8 cellular contexts compared by ENCODE assay signal in genomic region chr10:87504667-87505365, GRCh38. TPM values are rescaled to one million over a fixed set of nuclear protein-coding genes. Genes with fewer than 3 reads are reported as not detected.
DNase-seq lines count a peak whose midpoint lies in the region; ATAC-seq and TF ChIP-seq lines count a peak whose summit lies in the region.

Gene MINPP1, plus strand, starts transcription at chr10:87504893. Its CDS starts 23 bp downstream, at chr10:87504916.

- peak; percentile 90 for ATAC-seq in GM21723 (IDR thresholded peaks at IDR 0.05; ENCODE audit: unreplicated experiment)

- H3K79me2 ChIP-seq in neural cell (replicated peaks; ENCODE audit: insufficient read depth, low read length): peaks cover 35% of the 10 kb centered on the region

- TF ChIP-seq RAD21 in neural cell (conservative IDR thresholded peaks at IDR 0.05): no peak

- in situ Hi-C loops in KBM-7 (cut with MboI; ENCODE audit: low pct_unique_long_range_greater_than_20kb, low sequenced_read_pairs): no loop called here

- H3K4me1 ChIP-seq in subcutaneous abdominal adipose tissue (ENCODE audit: control insufficient read depth in 5 of 5, insufficient read depth in 5 of 5, low read length in 5 of 5): peaks cover 0 to 28% (median 24%) of the 10 kb centered on the region in 5 donors

- H3K9me3 ChIP-seq in neural cell (ENCODE audit: low read length) (no peaks in the 10 kb centered on the region), subcutaneous abdominal adipose tissue (ENCODE audit: control insufficient read depth in 5 of 5, low read length in 5 of 5) (no peaks in the 10 kb centered on the region)

- H3K4me3 ChIP-seq in foreskin fibroblast (ENCODE audit: low read depth in 1 of 2, low read length in 2 of 2) (peak within 1 kb of the TSS; percentile 83 to 87), neural cell (ENCODE audit: low read length) (peak within 1 kb of the TSS; percentile 80), subcutaneous abdominal adipose tissue (ENCODE audit: low read depth in 1 of 5, low read length in 5 of 5) (peak within 1 kb of the TSS; percentile 78 to 99 (median 95))

- no peak for TF ChIP-seq CTCF in foreskin fibroblast (IDR thresholded peaks at IDR 0.05; ENCODE audit: low read depth, low read length)
- TF ChIP-seq CTCF in neural cell (IDR thresholded peaks at IDR 0.05; ENCODE audit: poor library complexity, severe bottlenecking): no peak

- H3K9me2 ChIP-seq in neural cell (ENCODE audit: insufficient read depth, low read length): no peaks in the 10 kb centered on the region

- H3K36me3 ChIP-seq in neural cell (ENCODE audit: insufficient read depth, low read length) (no peaks in the 10 kb centered on the region), subcutaneous abdominal adipose tissue (ENCODE audit: control insufficient read depth in 5 of 5, insufficient read depth in 5 of 5, low read length in 5 of 5) (peaks cover 0 to 10% (median 9%) of the 10 kb centered on the region in 5 donors)

- DNase-seq in EL: peak; percentile 91
- peak; percentile 81 for DNase-seq in KBM-7
- peak; percentile 13 for DNase-seq in SHP77 treated with DMSO at 0.1 percent for 48 hours (lab: John Stamatoyannopoulos, UW)
- DNase-seq in activated gamma-delta T cell treated with anti-CD3 and anti-CD28 coated beads, Interleukin-2, amount 50 U/mL, for 16 hours (ENCODE audit: low read depth): peak; percentile 66
- peak; percentile 77 to 94 for DNase-seq in foreskin fibroblast

- H3K27ac ChIP-seq in neural cell (ENCODE audit: low read length): peak within 1 kb of the TSS; percentile 70
- peak within 1 kb of the TSS; percentile 76 for H3K27ac ChIP-seq in subcutaneous abdominal adipose tissue (ENCODE audit: low read depth, low read length)

- H2AFZ ChIP-seq in neural cell (ENCODE audit: low read depth, low read length): peak within 1 kb of the TSS; percentile 67

- H3K27me3 ChIP-seq in neural cell (ENCODE audit: insufficient read depth, low read depth, low read length) (no peaks in the 10 kb centered on the region), subcutaneous abdominal adipose tissue (ENCODE audit: control insufficient read depth in 5 of 5, insufficient read depth in 4 of 5, low read length in 5 of 5) (no peaks in the 10 kb centered on the region)

- peak within 1 kb of the TSS; percentile 84 for H3K4me2 ChIP-seq in neural cell (ENCODE audit: low read length)

- TF ChIP-seq EP300 in neural cell (conservative IDR thresholded peaks at IDR 0.05; ENCODE audit: poor library complexity, severe bottlenecking): no peak

- H3F3A ChIP-seq in neural cell (ENCODE audit: insufficient read depth, low read length, poor library complexity, severe bottlenecking): no peaks in the 10 kb centered on the region

- no peaks in the 10 kb centered on the region for H4K20me1 ChIP-seq in neural cell (ENCODE audit: insufficient read depth)

- H3K9ac ChIP-seq in neural cell (ENCODE audit: low read length): peak within 1 kb of the TSS; percentile 87
- H3K9ac ChIP-seq in subcutaneous abdominal adipose tissue (ENCODE audit: low read length in 5 of 5): peak within 1 kb of the TSS; percentile 57 to 84 (median 82)

TF ChIP-seq in neural cell, 6 proteins besides CTCF, POLR2A, EP300 and RAD21:
- TF ChIP-seq SMC3 (conservative IDR thresholded peaks at IDR 0.05; ENCODE audit: poor library complexity): no peak
- TF ChIP-seq POLR2AphosphoS5 (IDR thresholded peaks at IDR 0.05): peak; percentile 78
- TF ChIP-seq TAF1 (IDR thresholded peaks at IDR 0.05; ENCODE audit: low read depth): peak; percentile 65
- peak; percentile 63 for TF ChIP-seq MXI1 (conservative IDR thresholded peaks at IDR 0.05; ENCODE audit: poor library complexity, severe bottlenecking)

RNA-seq across cellular contexts. Expression of gene MINPP1, which starts in this region (rescaled TPM):
- polyA plus RNA-seq in neural cell: 60.0 and 60.2 TPM in 2 replicates
- 49.2 and 49.4 TPM in 2 replicates for polyA minus RNA-seq in neural cell

Comparison
In these comparisons a context has a peak if more than half of its experiments do, and no peak if none do; other contexts are left out.
1. Peak in every context shown above with its lines: DNase-seq, ATAC-seq, H3K4me3 ChIP-seq and H3K27ac ChIP-seq.
2. DNase-seq: peak in every context shown above with its lines; median percentile 91 in EL; 86 in foreskin fibroblast; 81 in KBM-7; 66 in activated gamma-delta T cell treated with anti-CD3 and anti-CD28 coated beads, Interleukin-2, amount 50 U/mL, for 16 hours; 13 in SHP77 treated with DMSO at 0.1 percent for 48 hours.